Comparison of ENCODE assay signal across 13 cellular contexts in the genomic region with DNA sequence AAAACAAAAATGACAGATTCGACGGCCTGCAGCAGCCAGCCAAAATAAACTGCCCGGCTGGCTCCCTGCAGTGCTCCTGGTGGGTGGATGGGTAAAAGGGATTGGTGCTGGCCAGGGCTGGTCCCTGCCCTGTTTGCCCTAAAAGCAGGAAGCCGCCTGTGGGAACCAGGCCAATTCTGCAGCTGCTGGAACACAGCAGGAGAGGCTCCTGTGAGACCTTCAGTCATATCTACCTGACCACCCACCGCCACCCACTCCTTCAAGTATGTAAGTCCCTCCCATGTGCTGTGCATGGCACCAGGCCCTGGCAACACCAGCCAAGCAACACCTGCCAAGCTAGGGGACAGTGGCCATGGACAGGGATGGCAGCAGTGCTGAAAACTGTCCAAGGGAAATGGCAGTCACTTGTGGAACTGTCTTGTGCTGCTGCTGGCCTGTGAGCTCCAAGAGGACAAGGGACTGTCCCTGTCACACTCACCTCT. TPM values are rescaled to one million over a fixed set of nuclear protein-coding genes. Genes with fewer than 3 reads are reported as not detected.
DNase-seq lines count a peak whose midpoint lies in the region; ATAC-seq and TF ChIP-seq lines count a peak whose summit lies in the region.
"Had no signal": no experiment of that assay in that cellular context is flagged by ENCODE, and none has a peak within 500 bp of the region (broad histone marks: within the 10 kb centered on the region; RNA-seq: fewer than 3 reads in every experiment).

No MANE protein-coding gene starts in this region.

- DNase-seq in HT-29 (ENCODE audit: low spot score) (peak; percentile 25), SHP77 (lab: John Stamatoyannopoulos, UW) (peak; percentile 55 to 78), heart left ventricle (peak; percentile 54 to 80 (median 72)), gastrocnemius medialis (peak; percentile 50 to 83), HUDEP-2 (lab: John Stamatoyannopoulos, UW; ENCODE audit: unreplicated experiment in 76 of 76) (no peak), inferior parietal cortex (ENCODE audit: extremely low spot score) (no peak)
- DNase-seq: activated CD8-positive, alpha-beta memory T cell treated with anti-CD3 and anti-CD28 coated beads, Interleukin-2, amount 50 U/mL, for 48 hours; Caco-2; NCI-H187; T-cell had no signal

- H3K27me3 ChIP-seq in heart left ventricle = no peaks in the 10 kb centered on the region
- no peaks in the 10 kb centered on the region for H3K27me3 ChIP-seq in gastrocnemius medialis

- no peak for TF ChIP-seq POLR2A in heart left ventricle (IDR thresholded peaks at IDR 0.05)
- no peak for TF ChIP-seq POLR2A in gastrocnemius medialis (IDR thresholded peaks at IDR 0.05)

- ATAC-seq in heart left ventricle (peak; percentile 32 to 42 (median 36)), gastrocnemius medialis (peak; percentile 3), GM18870 (IDR thresholded peaks at IDR 0.05; ENCODE audit: unreplicated experiment) (no peak), HG02840 (IDR thresholded peaks at IDR 0.05; ENCODE audit: low FRiP score, unreplicated experiment) (no peak)
- ATAC-seq: natural killer cell treated with Interleukin-12 subunit alpha and Interleukin-12 subunit beta and Interleukin-15 and Interleukin-18, amount 100 ng/mL, for 72 hours; T-cell had no signal

- H3K9me3 ChIP-seq in heart left ventricle (no peaks in the 10 kb centered on the region), gastrocnemius medialis (no peaks in the 10 kb centered on the region)
- H3K9me3 ChIP-seq: Caco-2 had no signal

- intact Hi-C loops in heart left ventricle (cut with DNase I) = loop anchor here in 4 of 10 donors (5.0 to 10.0 kb wide), 5 partner anchors 38 to 109 kb away; partner anchors contain the start of gene PACSIN2 (in 2 of the 4)
- intact Hi-C loops in gastrocnemius medialis (cut with DNase I; ENCODE audit: low total_unique reads) = loop anchor here (5.0 kb wide), 1 partner anchor 258 kb away; the partner anchor contains the start of gene CYB5R3

- WGBS in heart left ventricle, 4 donors = 26 to 44% (median 38%) methylated on average over 4 to 5 of the region's 5 CpGs

- H3K27ac ChIP-seq in heart left ventricle = peak overlapping the region in 11 of 12 donors; percentile 69 to 85 (median 76)
- H3K27ac ChIP-seq in gastrocnemius medialis = peak overlapping the region; percentile 65 to 87 (median 77)

- no peak overlapping the region for H3K4me3 ChIP-seq in heart left ventricle
- no peak overlapping the region for H3K4me3 ChIP-seq in gastrocnemius medialis

- in situ Hi-C loops in gastrocnemius medialis (cut with MboI; ENCODE audit: low sequenced_read_pairs in 4 of 4) = no loop called here

- peaks cover 0 to 22% (median 0%) of the 10 kb centered on the region in 9 donors for H3K36me3 ChIP-seq in heart left ventricle
- no peaks in the 10 kb centered on the region for H3K36me3 ChIP-seq in gastrocnemius medialis

- TF ChIP-seq CTCF in heart left ventricle (IDR thresholded peaks at IDR 0.05) (no peak), gastrocnemius medialis (IDR thresholded peaks at IDR 0.05 in 4 of 5, conservative IDR thresholded peaks at IDR 0.05 in 1 of 5) (no peak)

- peaks cover 22 to 98% (median 81%) of the 10 kb centered on the region in 12 donors for H3K4me1 ChIP-seq in heart left ventricle
- H3K4me1 ChIP-seq in gastrocnemius medialis = peaks cover 86 to 93% of the 10 kb centered on the region in 2 donors
- H3K4me1 ChIP-seq: Caco-2 had no signal

RNA-seq across cellular contexts. Expression of gene ARFGAP3, which starts 48.7 kb away (rescaled TPM):
- 6.8 and 7.7 TPM in 2 replicates for total RNA-seq in HT-29 (2014; rRNA removed; shearing (Covaris generic))
- total RNA-seq in heart left ventricle (10 to 100 TPM; 15.4 to 30.9 (median 25.1) TPM), gastrocnemius medialis (10 to 100 TPM; 28.2 to 43.8 (median 36.0) TPM)
- 10 to 100 TPM; 13.3 to 34.0 TPM for polyA plus RNA-seq in heart left ventricle

Comparison
In these comparisons a context has a peak if more than half of its experiments do, and no peak if none do; other contexts are left out.
1. DNase-seq: peak in HT-29 (single experiment), SHP77 (2 of 2), heart left ventricle (5 of 5) and gastrocnemius medialis (2 of 2); none in HUDEP-2 (0 of 76) and inferior parietal cortex (single experiment).
2. ATAC-seq: peak in heart left ventricle (4 of 4) and gastrocnemius medialis (2 of 2); none in GM18870 (single experiment) and HG02840 (single experiment).